Comparison of ENCODE assay signal across 1 cellular context in the genomic region with DNA sequence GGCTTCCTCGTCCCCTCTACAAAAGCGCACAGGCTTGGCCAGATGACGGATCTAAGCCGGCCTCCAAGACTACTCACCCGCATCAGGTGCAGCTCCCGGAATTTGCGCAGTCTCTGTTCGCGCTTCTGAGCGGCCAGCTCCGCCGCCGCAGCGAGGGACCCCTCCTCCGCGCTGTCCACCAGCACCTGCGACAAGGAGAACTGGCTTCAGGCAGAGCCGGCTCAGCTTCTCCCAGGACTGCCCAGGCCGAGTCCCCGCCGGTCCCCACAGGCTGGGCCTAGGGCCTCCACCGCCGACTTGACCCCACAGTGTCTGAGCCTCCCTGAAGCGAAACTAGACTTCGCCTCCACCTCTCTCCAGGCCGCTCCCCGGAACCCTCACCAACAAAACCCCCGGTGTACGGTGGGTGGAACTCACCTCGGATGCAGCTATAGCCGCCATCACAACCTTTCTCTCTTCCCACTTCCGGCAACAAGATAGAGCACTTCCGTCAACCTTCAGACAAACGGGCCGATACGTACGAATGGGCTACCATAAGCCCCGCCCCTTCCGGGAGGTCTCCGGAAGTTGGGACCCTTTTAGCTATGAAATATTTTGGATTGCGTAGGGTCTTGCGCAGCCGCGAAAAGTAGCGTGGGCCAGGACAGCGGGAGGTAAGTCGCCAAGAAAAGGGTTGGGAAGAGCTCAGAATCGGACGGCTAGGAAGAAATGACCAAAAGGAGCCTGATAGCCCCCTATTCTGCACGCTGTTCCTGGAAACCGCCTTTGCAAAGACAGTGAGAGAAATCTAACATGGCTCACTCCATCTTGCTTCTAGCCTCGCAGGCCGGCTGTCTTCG.
TF ChIP-seq lines count a peak whose summit lies in the region.

Gene SYF2 (minus strand): TSS at position 476 of the 839 bp plus-strand sequence. CDS start 35 bp downstream, at position 441.

TF ChIP-seq in K562, 482 proteins besides CTCF, POLR2A, EP300 and RAD21 (continued from another document and continues in another):
- TF ChIP-seq, protein P1, sequence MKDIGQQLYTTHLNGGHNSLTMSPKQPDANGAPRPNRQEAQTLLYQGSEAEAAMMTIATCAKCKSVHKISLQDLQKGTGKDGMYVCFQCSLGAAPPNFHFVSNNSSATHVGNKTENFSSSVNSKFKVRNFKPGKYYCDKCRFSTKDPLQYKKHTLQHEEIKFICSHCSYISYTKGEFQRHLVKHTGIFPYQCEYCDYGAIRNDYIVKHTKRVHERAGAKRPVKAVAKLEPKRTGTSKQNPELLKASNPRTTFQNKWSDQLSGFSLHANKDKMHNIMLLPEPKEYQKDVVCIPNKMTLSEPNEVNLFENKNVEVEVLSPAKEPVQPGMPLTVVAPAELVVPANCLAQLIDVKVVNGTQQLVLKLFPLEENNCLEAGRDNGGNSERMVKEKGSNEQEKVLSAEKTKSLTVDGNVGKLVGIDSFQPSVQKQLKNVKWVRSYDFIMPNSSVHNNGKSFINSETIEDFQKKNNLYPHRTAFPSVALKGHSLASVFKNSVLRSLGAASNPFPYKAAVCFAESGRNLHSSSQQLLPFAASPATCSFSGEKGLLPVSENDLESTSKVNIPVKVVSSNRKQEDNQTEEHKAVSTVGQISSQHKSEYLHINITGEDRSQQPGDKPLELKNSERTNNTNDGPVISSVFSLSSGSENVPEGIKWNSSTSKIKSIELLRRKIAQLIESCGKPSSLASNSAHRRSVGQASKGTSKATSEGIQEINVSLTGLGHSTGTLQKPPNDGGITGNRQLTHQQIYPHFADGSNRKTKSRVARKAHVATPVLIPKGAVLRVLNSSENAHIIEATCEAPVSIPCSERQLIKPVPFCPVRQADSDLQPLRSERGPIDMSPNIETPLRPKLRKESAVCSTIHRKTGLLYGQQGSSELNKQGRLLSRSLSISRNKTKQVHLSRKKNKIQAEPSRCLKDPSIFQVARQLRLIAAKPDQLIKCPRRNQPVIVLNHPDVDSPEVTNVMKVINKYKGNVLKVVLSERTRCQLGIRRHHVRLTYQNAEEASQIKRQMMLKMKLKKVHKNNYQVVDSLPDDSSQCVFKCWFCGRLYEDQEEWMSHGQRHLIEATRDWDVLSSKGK (CRISPR knock-in tag; IDR thresholded peaks at IDR 0.05), result no peak
- TF ChIP-seq GABPB1 (CRISPR knock-in tag; IDR thresholded peaks at IDR 0.05) (peak; percentile 94), ATF7 (IDR thresholded peaks at IDR 0.05) (peak; percentile 33), RCOR1 (IDR thresholded peaks at IDR 0.05; ENCODE audit: borderline replicate concordance in 1 of 2, low read depth in 2 of 2, low read length in 2 of 2) (0 out of 4 replicates have a peak, but pooled peaks of 1 of the 2 experiments have one; percentile 26), FOXA3 (CRISPR knock-in tag; conservative IDR thresholded peaks at IDR 0.05 in 1 of 2, IDR thresholded peaks at IDR 0.05 in 1 of 2) (peak in 1 of 2 experiments; percentile 88; a peak in 2 of 4 replicates), CBFA2T2 (conservative IDR thresholded peaks at IDR 0.05) (no peak), RBBP5 (IDR thresholded peaks at IDR 0.05; ENCODE audit: borderline replicate concordance, insufficient read depth, low read length, poor library complexity, severe bottlenecking) (peak; percentile 86), MAFK (IDR thresholded peaks at IDR 0.05; ENCODE audit: low read length) (0 out of 2 replicates have a peak, but pooled peaks have one; percentile 6), HEY1 (CRISPR knock-in tag; IDR thresholded peaks at IDR 0.05; ENCODE audit: borderline replicate concordance) (no peak), RB1 (IDR thresholded peaks at IDR 0.05; ENCODE audit: low read depth) (no peak), CBX5 (IDR thresholded peaks at IDR 0.05; ENCODE audit: borderline replicate concordance, low read depth) (no peak), SMAD4 (CRISPR knock-in tag; conservative IDR thresholded peaks at IDR 0.05) (peak; percentile 77; the same call in 1 of the 2 replicates), E2F6 (IDR thresholded peaks at IDR 0.05; ENCODE audit: borderline replicate concordance in 1 of 2, extremely low read depth in 1 of 2, insufficient read depth in 1 of 2, insufficient read length in 1 of 2, low read depth in 1 of 2, low read length in 1 of 2, poor library complexity in 1 of 2, severe bottlenecking in 1 of 2) (peak in 1 of 2 experiments; percentile 31), NCOR1 (IDR thresholded peaks at IDR 0.05) (peak; percentile 38), ZNF589 (CRISPR knock-in tag; IDR thresholded peaks at IDR 0.05; ENCODE audit: low read depth) (peak; percentile 93; the same call in 1 of the 2 replicates), SUPT5H (IDR thresholded peaks at IDR 0.05) (peak; percentile 89), ZBTB43 (CRISPR knock-in tag; IDR thresholded peaks at IDR 0.05) (no peak), TAF1 (IDR thresholded peaks at IDR 0.05; ENCODE audit: control insufficient read depth, extremely low read depth, insufficient read depth, low read length, severe bottlenecking) (peak; percentile 91), ZBTB17 (CRISPR knock-in tag; IDR thresholded peaks at IDR 0.05) (peak; percentile 80), ZNF318 (IDR thresholded peaks at IDR 0.05; ENCODE audit: borderline replicate concordance in 1 of 2, low read depth in 1 of 2) (no peak), FOXP1 (CRISPR knock-in tag; IDR thresholded peaks at IDR 0.05) (peak; percentile 95), PPARD (CRISPR knock-in tag; IDR thresholded peaks at IDR 0.05) (no peak), ZNF3 (CRISPR knock-in tag; IDR thresholded peaks at IDR 0.05) (no peak; the same call in 1 of the 2 replicates), MITF (IDR thresholded peaks at IDR 0.05) (no peak), HLTF (IDR thresholded peaks at IDR 0.05) (peak; percentile 42; the same call in 1 of the 2 replicates), HNRNPLL (IDR thresholded peaks at IDR 0.05; ENCODE audit: low read depth, low read length, poor library complexity, severe bottlenecking) (peak; percentile 98), CCNT2 (IDR thresholded peaks at IDR 0.05; ENCODE audit: borderline replicate concordance, extremely low read depth, insufficient read length, low read depth, low read length) (no peak), LCOR (CRISPR knock-in tag; IDR thresholded peaks at IDR 0.05) (peak; percentile 9; the same call in 1 of the 2 replicates)
- TF ChIP-seq, protein P2, sequence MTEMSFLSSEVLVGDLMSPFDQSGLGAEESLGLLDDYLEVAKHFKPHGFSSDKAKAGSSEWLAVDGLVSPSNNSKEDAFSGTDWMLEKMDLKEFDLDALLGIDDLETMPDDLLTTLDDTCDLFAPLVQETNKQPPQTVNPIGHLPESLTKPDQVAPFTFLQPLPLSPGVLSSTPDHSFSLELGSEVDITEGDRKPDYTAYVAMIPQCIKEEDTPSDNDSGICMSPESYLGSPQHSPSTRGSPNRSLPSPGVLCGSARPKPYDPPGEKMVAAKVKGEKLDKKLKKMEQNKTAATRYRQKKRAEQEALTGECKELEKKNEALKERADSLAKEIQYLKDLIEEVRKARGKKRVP (CRISPR knock-in tag; IDR thresholded peaks at IDR 0.05), result peak; percentile 74
- TF ChIP-seq, protein P3, sequence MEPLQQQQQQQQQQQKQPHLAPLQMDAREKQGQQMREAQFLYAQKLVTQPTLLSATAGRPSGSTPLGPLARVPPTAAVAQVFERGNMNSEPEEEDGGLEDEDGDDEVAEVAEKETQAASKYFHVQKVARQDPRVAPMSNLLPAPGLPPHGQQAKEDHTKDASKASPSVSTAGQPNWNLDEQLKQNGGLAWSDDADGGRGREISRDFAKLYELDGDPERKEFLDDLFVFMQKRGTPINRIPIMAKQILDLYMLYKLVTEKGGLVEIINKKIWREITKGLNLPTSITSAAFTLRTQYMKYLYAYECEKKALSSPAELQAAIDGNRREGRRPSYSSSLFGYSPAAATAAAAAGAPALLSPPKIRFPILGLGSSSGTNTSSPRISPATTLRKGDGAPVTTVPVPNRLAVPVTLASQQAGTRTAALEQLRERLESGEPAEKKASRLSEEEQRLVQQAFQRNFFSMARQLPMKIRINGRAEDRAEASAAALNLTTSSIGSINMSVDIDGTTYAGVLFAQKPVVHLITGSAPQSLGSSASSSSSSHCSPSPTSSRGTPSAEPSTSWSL (CRISPR knock-in tag; IDR thresholded peaks at IDR 0.05; ENCODE audit: borderline replicate concordance), result 0 out of 2 replicates have a peak, but pooled peaks have one; percentile 8
- TF ChIP-seq, protein P4, sequence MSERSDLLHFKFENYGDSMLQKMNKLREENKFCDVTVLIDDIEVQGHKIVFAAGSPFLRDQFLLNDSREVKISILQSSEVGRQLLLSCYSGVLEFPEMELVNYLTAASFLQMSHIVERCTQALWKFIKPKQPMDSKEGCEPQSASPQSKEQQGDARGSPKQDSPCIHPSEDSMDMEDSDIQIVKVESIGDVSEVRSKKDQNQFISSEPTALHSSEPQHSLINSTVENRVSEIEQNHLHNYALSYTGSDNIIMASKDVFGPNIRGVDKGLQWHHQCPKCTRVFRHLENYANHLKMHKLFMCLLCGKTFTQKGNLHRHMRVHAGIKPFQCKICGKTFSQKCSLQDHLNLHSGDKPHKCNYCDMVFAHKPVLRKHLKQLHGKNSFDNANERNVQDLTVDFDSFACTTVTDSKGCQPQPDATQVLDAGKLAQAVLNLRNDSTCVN (CRISPR knock-in tag; IDR thresholded peaks at IDR 0.05), result 0 out of 2 replicates have a peak, but pooled peaks have one; percentile 54
